In the genomic region with DNA sequence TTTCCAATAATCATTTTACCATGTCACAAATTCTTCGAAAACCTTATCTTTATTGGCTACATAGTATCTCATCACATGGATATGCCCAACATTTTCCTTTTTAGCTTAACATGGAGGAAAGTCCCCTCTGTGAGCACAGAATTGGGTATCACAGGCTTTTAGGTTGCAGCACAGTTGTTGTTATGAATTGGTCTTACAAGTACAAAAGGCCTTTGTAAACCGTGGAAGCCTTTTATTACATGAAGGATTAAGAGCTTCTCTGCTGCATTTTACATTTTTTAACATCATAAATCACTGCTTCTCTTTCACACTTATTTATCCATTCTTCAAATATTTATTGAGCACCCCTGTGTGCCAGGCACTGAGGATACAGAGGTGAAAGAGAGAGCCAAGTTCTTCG, we compare ENCODE assay signal across 26 cellular contexts. TPM values are rescaled to one million over a fixed set of nuclear protein-coding genes. Genes with fewer than 3 reads are reported as not detected.
DNase-seq lines count a peak whose midpoint lies in the region; ATAC-seq, FAIRE-seq and TF ChIP-seq lines count a peak whose summit lies in the region.
"Had no signal": no experiment of that assay in that cellular context is flagged by ENCODE, and none has a peak within 500 bp of the region (broad histone marks: within the 10 kb centered on the region; RNA-seq: fewer than 3 reads in every experiment).

No MANE protein-coding gene starts in this region.

- no peak overlapping the region for H3K23ac ChIP-seq in H1 (ENCODE audit: insufficient read length)

- CTCF ChIA-PET in H1 (lab: Charles Lee; ENCODE audit: partially characterized antibody): interaction anchor here (1.0 to 4.8 kb wide), 2 partner anchors 15 to 19 kb away, joined by 3 to 29 read pairs; no protein-coding TSS in a partner anchor

- H3K27me3 ChIP-seq in H1 (replicated peaks in 1 of 4; ENCODE audit: control insufficient read depth in 3 of 4, extremely low read depth in 1 of 4, insufficient read depth in 3 of 4, low read length in 3 of 4) (no peaks in the 10 kb centered on the region), sigmoid colon (no peaks in the 10 kb centered on the region)
- H3K27me3 ChIP-seq: BE2C had no signal

- H2AK5ac ChIP-seq in H1 (ENCODE audit: low read depth, low read length): no peak overlapping the region

- no peak overlapping the region for H2AFZ ChIP-seq in H1 (ENCODE audit: low read length)

- no peak overlapping the region for H2BK15ac ChIP-seq in H1 (ENCODE audit: low read length)

- TF ChIP-seq CTCF in H1 (IDR thresholded peaks at IDR 0.05; ENCODE audit: control extremely low read depth in 1 of 3, insufficient read depth in 1 of 3, low read depth in 1 of 3, low read length in 3 of 3): no peak
- TF ChIP-seq CTCF in sigmoid colon (IDR thresholded peaks at IDR 0.05): no peak

- H3K79me2 ChIP-seq in H1 (ENCODE audit: control insufficient read depth in 1 of 2, insufficient read depth in 2 of 2, low read length in 2 of 2): no peaks in the 10 kb centered on the region

- H3K36me3 ChIP-seq in H1 (ENCODE audit: control insufficient read depth in 2 of 4, insufficient read depth in 4 of 4, low read length in 3 of 4) (peaks cover 2 to 39% (median 22%) of the 10 kb centered on the region in 4 experiments), sigmoid colon (peaks cover 35 to 100% (median 85%) of the 10 kb centered on the region in 4 donors)

- H3K9me3 ChIP-seq in H1 (ENCODE audit: insufficient read depth in 2 of 2, low read depth in 1 of 2, low read length in 1 of 2) (no peaks in the 10 kb centered on the region), sigmoid colon (no peaks in the 10 kb centered on the region)
- H3K9me3 ChIP-seq: BE2C had no signal

- H3K9me3 Mint-ChIP-seq in activated T-helper 17 cell treated with anti-CD3 and anti-CD28 coated beads, Interleukin-2, amount 50 U/mL, for 72 hours: no peaks in the 10 kb centered on the region
- H3K9me3 Mint-ChIP-seq: CD14-positive monocyte; CD8-positive, alpha-beta memory T cell had no signal

- H2BK120ac ChIP-seq in H1 (replicated peaks; ENCODE audit: low read depth, low read length): no peak overlapping the region

- DNase-seq in H1 (ENCODE audit: low read depth in 1 of 2, low spot score in 2 of 2) (no peak), midbrain (lab: John Stamatoyannopoulos, UW) (peak; percentile 60), sigmoid colon (no peak), NCI-H2227 (lab: John Stamatoyannopoulos, UW; ENCODE audit: unreplicated experiment) (no peak)
- DNase-seq: CD8-positive, alpha-beta memory T cell; DMS 273 treated with DMSO at 0.1 percent for 48 hours; EL; GDM1; GOT3; Karpas-422; NCI-H1105; NCI-H1436 treated with DMSO at 0.1 percent for 48 hours; NCI-H187 treated with DMSO at 0.1 percent for 48 hours; NCI-H446; NCI-H524 treated with DMSO at 0.1 percent for 48 hours; NCI-H774; SIG-M5 had no signal

- no peak for FAIRE-seq in H1 (lab: Jason Lieb, UNC)
- FAIRE-seq: GM12878, HepG2, RCC 7860 had no signal

- intact Hi-C loops in sigmoid colon (cut with DNase I): no loop called here

- H3K4me1 ChIP-seq in H1 (replicated peaks in 1 of 4; ENCODE audit: control insufficient read depth in 3 of 4, insufficient read depth in 4 of 4, low read length in 3 of 4) (no peaks in the 10 kb centered on the region), sigmoid colon (no peaks in the 10 kb centered on the region)

- TF ChIP-seq EP300 in H1 (IDR thresholded peaks at IDR 0.05; ENCODE audit: borderline replicate concordance in 1 of 2, low read depth in 2 of 2, low read length in 2 of 2) (no peak), sigmoid colon (IDR thresholded peaks at IDR 0.05) (no peak)

- no peaks in the 10 kb centered on the region for H3K79me1 ChIP-seq in H1 (ENCODE audit: low read depth, low read length)

- no peak overlapping the region for H2BK5ac ChIP-seq in H1 (ENCODE audit: low read depth, low read length)

- H3K56ac ChIP-seq in H1 (replicated peaks; ENCODE audit: insufficient read length, low read depth, low read length): peak overlapping the region; percentile 32

- no peak overlapping the region for H3K4me3 ChIP-seq in H1 (ENCODE audit: extremely low read depth in 1 of 4, insufficient read depth in 2 of 4, low read depth in 3 of 4, low read length in 4 of 4)
- no peak overlapping the region for H3K4me3 ChIP-seq in sigmoid colon
- H3K4me3 ChIP-seq: GM12878 had no signal

- peak overlapping the region; percentile 11 for H3K27ac Mint-ChIP-seq in activated T-helper 17 cell treated with anti-CD3 and anti-CD28 coated beads, Interleukin-2, amount 50 U/mL, for 72 hours

- no peak overlapping the region for H3K4ac ChIP-seq in H1 (replicated peaks; ENCODE audit: insufficient read length, low read depth, low read length)

- H3K27me3 Mint-ChIP-seq in activated T-helper 17 cell treated with anti-CD3 and anti-CD28 coated beads, Interleukin-2, amount 50 U/mL, for 72 hours: no peaks in the 10 kb centered on the region
- H3K27me3 Mint-ChIP-seq: CD8-positive, alpha-beta memory T cell had no signal

- POLR2A ChIA-PET in H1 (lab: Charles Lee; ENCODE audit: partially characterized antibody): interaction anchor here (0.6 kb wide), 1 partner anchor 889 kb away, joined by 4 read pairs; no protein-coding TSS in a partner anchor

- H4K20me1 ChIP-seq in H1 (replicated peaks in 1 of 2; ENCODE audit: control insufficient read depth in 1 of 2, insufficient read depth in 2 of 2, low read length in 2 of 2): no peaks in the 10 kb centered on the region

- no peak overlapping the region for H4K8ac ChIP-seq in H1 (ENCODE audit: extremely low read depth, insufficient read depth, low read length)

- H3K27ac ChIP-seq in H1 (ENCODE audit: low read depth, low read length): no peak overlapping the region
- peak overlapping the region; percentile 98 for H3K27ac ChIP-seq in temporal lobe (ENCODE audit: low read depth, low read length)
- H3K27ac ChIP-seq in sigmoid colon: no peak overlapping the region

- no peaks in the 10 kb centered on the region for H3K23me2 ChIP-seq in H1 (ENCODE audit: low read depth, low read length)

- H3K36me3 Mint-ChIP-seq in activated T-helper 17 cell treated with anti-CD3 and anti-CD28 coated beads, Interleukin-2, amount 50 U/mL, for 72 hours (ENCODE audit: low read depth): peaks cover 99% of the 10 kb centered on the region

- WGBS in H1 (ENCODE audit: extremely low coverage in 1 of 2, insufficient coverage in 1 of 2, insufficient read length in 1 of 2, insufficient replicate concordance in 2 of 2, low coverage in 1 of 2, low lambda C conversion rate in 2 of 2, missing lambda C conversion rate in 1 of 2), 2 experiments: 88% methylated on average over 3 of the region's 3 CpGs; no CpG with 5 or more reads in 1 of the 2 experiments
- WGBS in sigmoid colon, 2 donors: 70 to 72% methylated on average over 3 of the region's 3 CpGs

- no peak overlapping the region for H3K9ac ChIP-seq in H1 (replicated peaks in 1 of 4; ENCODE audit: extremely low read depth in 1 of 4, low read depth in 3 of 4, low read length in 3 of 4)

- no peak overlapping the region for H4K5ac ChIP-seq in H1 (ENCODE audit: insufficient read length, low read depth, low read length)

- no peak overlapping the region for H3K14ac ChIP-seq in H1 (ENCODE audit: insufficient read length)

- H3K4me3 Mint-ChIP-seq in activated T-helper 17 cell treated with anti-CD3 and anti-CD28 coated beads, Interleukin-2, amount 50 U/mL, for 72 hours: no peak overlapping the region
- H3K4me3 Mint-ChIP-seq: CD14-positive monocyte; CD8-positive, alpha-beta memory T cell had no signal

- ATAC-seq in activated T-helper 17 cell treated with anti-CD3 and anti-CD28 coated beads, Interleukin-2, amount 50 U/mL, for 72 hours (replicated peaks): no peak
- no peak for ATAC-seq in HG02571 (IDR thresholded peaks at IDR 0.05; ENCODE audit: unreplicated experiment)
- ATAC-seq: GM12878, HepG2, SK-N-SH treated with all-trans-retinoic acid at 6 μM for 48 hours had no signal

- no peak overlapping the region for H2BK20ac ChIP-seq in H1 (ENCODE audit: low read length)

- H3K4me2 ChIP-seq in H1 (ENCODE audit: insufficient read depth in 1 of 2, low read depth in 2 of 2, low read length in 2 of 2): no peak overlapping the region

- TF ChIP-seq POLR2A in H1 (IDR thresholded peaks at IDR 0.05; ENCODE audit: control extremely low read depth in 1 of 2, low read depth in 2 of 2, low read length in 2 of 2) (no peak), sigmoid colon (IDR thresholded peaks at IDR 0.05) (no peak)

- H3K4me1 Mint-ChIP-seq in activated T-helper 17 cell treated with anti-CD3 and anti-CD28 coated beads, Interleukin-2, amount 50 U/mL, for 72 hours: no peaks in the 10 kb centered on the region
- H3K4me1 Mint-ChIP-seq: CD14-positive monocyte; CD8-positive, alpha-beta memory T cell had no signal

- H3K18ac ChIP-seq in H1 (ENCODE audit: extremely low read depth, low read length): no peak overlapping the region

- no peak overlapping the region for H4K91ac ChIP-seq in H1 (replicated peaks; ENCODE audit: insufficient read length, low read length)

- H2BK12ac ChIP-seq in H1 (ENCODE audit: low read depth, low read length): no peak overlapping the region

- TF ChIP-seq RAD21 in H1 (IDR thresholded peaks at IDR 0.05 in 1 of 2, conservative IDR thresholded peaks at IDR 0.05 in 1 of 2; ENCODE audit: low read depth in 2 of 2, low read length in 2 of 2): no peak

RNA-seq across cellular contexts. Expression of a gene that starts 26.2 kb away (rescaled TPM):
- total RNA-seq in activated T-helper 17 cell treated with anti-CD3 and anti-CD28 coated beads, Interleukin-2, amount 50 U/mL, for 72 hours: 10 to 100 TPM; 36.4 to 42.3 TPM
- total RNA-seq in H1 (2021; fragmentation: NEBNext Ultra II Directional; extraction: Animal tissue kit (Norgen Biotek cat#: 25700)): 21.1 and 21.8 TPM in 2 replicates
- polyA plus RNA-seq in H1 (2011; rRNA removed) (14.0 and 17.1 TPM in 2 replicates), sigmoid colon (10 to 100 TPM; 15.3 to 20.8 (median 16.2) TPM)
- polyA plus RNA-seq in H1 (2011; cell fraction: cytosol; rRNA removed): 15.4 TPM
- 42.4 TPM for polyA plus RNA-seq in H1 (2011; cell fraction: nucleus; rRNA removed)
- polyA plus RNA-seq in H1 (2012, experiment 1 of 2): 13.8 to 15.2 TPM (median 14.2 TPM) in 4 replicates
- polyA plus RNA-seq in H1 (2012, experiment 2 of 2): 6.5 TPM
- polyA plus RNA-seq in H1 (2013, experiment 1 of 2): 14.9 TPM
- polyA plus RNA-seq in H1 (2013, experiment 2 of 2): 15.1 TPM
- 29.4 and 36.8 TPM in 2 replicates for polyA minus RNA-seq in H1 (2011; rRNA and poly(A)+ RNA removed)
- 13.9 TPM for polyA minus RNA-seq in H1 (2011; cell fraction: cytosol; rRNA and poly(A)+ RNA removed)
- 40.1 TPM for polyA minus RNA-seq in H1 (2011; cell fraction: nucleus; rRNA and poly(A)+ RNA removed)
- total RNA-seq in temporal lobe (21.6 TPM), sigmoid colon (10 to 100 TPM; 48.4 to 67.7 (median 56.2) TPM)

RNA-seq across cellular contexts. Expression of a gene that starts 26.5 kb away (rescaled TPM):
- total RNA-seq in activated T-helper 17 cell treated with anti-CD3 and anti-CD28 coated beads, Interleukin-2, amount 50 U/mL, for 72 hours: 10 to 100 TPM; 50.8 to 70.6 TPM
- total RNA-seq in H1 (2021; fragmentation: NEBNext Ultra II Directional; extraction: Animal tissue kit (Norgen Biotek cat#: 25700)): 52.4 and 54.3 TPM in 2 replicates
- polyA plus RNA-seq in H1 (2011; rRNA removed): 45.3 and 59.6 TPM in 2 replicates
- 47.2 TPM for polyA plus RNA-seq in H1 (2011; cell fraction: cytosol; rRNA removed)
- polyA plus RNA-seq in H1 (2011; cell fraction: nucleus; rRNA removed): 64.7 TPM
- 35.2 to 45.9 TPM (median 38.3 TPM) in 4 replicates for polyA plus RNA-seq in H1 (2012, experiment 1 of 2)
- 22.6 TPM for polyA plus RNA-seq in H1 (2012, experiment 2 of 2)
- 30.1 TPM for polyA plus RNA-seq in H1 (2013, experiment 1 of 2)
- 33.7 TPM for polyA plus RNA-seq in H1 (2013, experiment 2 of 2)
- polyA minus RNA-seq in H1 (2011; rRNA and poly(A)+ RNA removed): 113 and 125 TPM in 2 replicates
- 49.3 TPM for polyA minus RNA-seq in H1 (2011; cell fraction: cytosol; rRNA and poly(A)+ RNA removed)
- polyA minus RNA-seq in H1 (2011; cell fraction: nucleus; rRNA and poly(A)+ RNA removed): 86.0 TPM
- total RNA-seq in temporal lobe: 39.6 TPM
- 100 to 1,000 TPM in 2 of 4 donors, 10 to 100 TPM in 2; 82.8 to 123 (median 101) TPM for total RNA-seq in sigmoid colon
- 10 to 100 TPM; 53.5 to 79.8 (median 54.2) TPM for polyA plus RNA-seq in sigmoid colon
